22 cellular contexts compared by ENCODE assay signal in the genomic region with DNA sequence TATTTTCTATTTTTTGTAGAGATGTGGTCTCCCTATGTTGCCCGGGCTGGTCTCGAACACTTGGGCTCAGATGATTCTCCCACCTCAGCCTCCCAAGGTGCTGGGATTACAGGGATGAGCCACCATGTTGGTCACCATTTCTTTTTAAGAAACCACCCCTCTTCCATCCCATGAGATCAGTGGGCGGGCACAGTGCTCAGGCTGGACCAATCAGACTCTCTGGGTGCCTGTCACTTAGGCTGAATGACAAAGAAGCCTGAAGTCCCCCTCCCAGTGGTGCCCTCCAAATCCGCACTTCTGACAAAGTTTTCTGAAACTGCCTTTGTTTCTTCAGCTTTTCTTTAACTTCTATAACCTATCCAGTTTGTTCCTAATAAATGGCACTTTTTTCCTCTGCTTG. TPM values are rescaled to one million over a fixed set of nuclear protein-coding genes. Genes with fewer than 3 reads are reported as not detected.
A peak's percentile ranks its signal among the peaks of the same experiment; 100 is the strongest.
DNase-seq lines count a peak whose midpoint lies in the region; ATAC-seq and TF ChIP-seq lines count a peak whose summit lies in the region.
"Had no signal": no experiment of that assay in that cellular context is flagged by ENCODE, and none has a peak within 500 bp of the region (broad histone marks: within the 10 kb centered on the region; RNA-seq: fewer than 3 reads in every experiment).

No MANE protein-coding gene starts in this region.

- BruUV-seq in PC-3 (replicated peaks; lab: Mats Ljungman, UMichigan): no TSS peak

- no peaks in the 10 kb centered on the region for H3K79me2 ChIP-seq in PC-3 (ENCODE audit: low read length)

- H3K36me3 ChIP-seq in H7 (replicated peaks; ENCODE audit: control insufficient read depth, insufficient read depth, low read length): no peaks in the 10 kb centered on the region
- no peaks in the 10 kb centered on the region for H3K36me3 ChIP-seq in PC-3 (ENCODE audit: low read depth, low read length)
- no peaks in the 10 kb centered on the region for H3K36me3 ChIP-seq in esophagus squamous epithelium
- no peaks in the 10 kb centered on the region for H3K36me3 ChIP-seq in testis (ENCODE audit: low read depth, missing control alignments)
- H3K36me3 ChIP-seq: colonic mucosa, ovary, Peyer's patch had no signal

- H3K4me2 ChIP-seq in PC-3 (ENCODE audit: low read length): peak overlapping the region; percentile 42

- WGBS in esophagus squamous epithelium, 2 donors: 80 to 91% methylated on average over 4 of the region's 4 CpGs
- WGBS in testis, 2 donors: 98% methylated on average over 4 of the region's 4 CpGs

- DNase-seq in H7 (peak; percentile 79), PC-3 (no peak), esophagus squamous epithelium (lab: John Stamatoyannopoulos, UW) (no peak), testis (peak; percentile 26), NCI-H345 treated with DMSO at 0.1 percent for 48 hours (lab: John Stamatoyannopoulos, UW; ENCODE audit: unreplicated experiment) (no peak)
- no peak for DNase-seq in stimulated activated CD4-positive, alpha-beta T cell treated with anti-CD3 and anti-CD28 coated beads, Interleukin-1b, Interleukin-23, amount 100 ng/mL, for 48 hours
- DNase-seq: activated CD4-positive, alpha-beta memory T cell treated with anti-CD3 and anti-CD28 coated beads for 36 hours; activated CD4-positive, CD25-positive, alpha-beta regulatory T cell; activated naive CD4-positive, alpha-beta T cell treated with Interleukin-2 at 50 U/mL for 16 hours; activated T-cell treated with anti-CD3 and anti-CD28 coated beads for 4 hours; CD8-positive, alpha-beta memory T cell; colonic mucosa; glutamatergic neuron; natural killer cell; NCI-H1105; NCI-H2029 treated with DMSO at 0.1 percent for 48 hours; NK-92 treated with Interleukin-12 subunit alpha and Interleukin-12 subunit beta, amount 100 ng/mL, for 24 hours; ovary; right cardiac atrium; T-helper 9 cell had no signal

- H3F3A ChIP-seq in PC-3 (ENCODE audit: low read length, unreplicated experiment): no peaks in the 10 kb centered on the region

- TF ChIP-seq CTCF in PC-3 (conservative IDR thresholded peaks at IDR 0.05; ENCODE audit: low read depth, low read length) (no peak), esophagus squamous epithelium (IDR thresholded peaks at IDR 0.05) (no peak), testis (IDR thresholded peaks at IDR 0.05) (no peak)

- no peak overlapping the region for H2AFZ ChIP-seq in PC-3 (ENCODE audit: low read length)

- TF ChIP-seq POLR2A in esophagus squamous epithelium (IDR thresholded peaks at IDR 0.05): no peak
- TF ChIP-seq POLR2A in testis (IDR thresholded peaks at IDR 0.05): no peak

- CTCF ChIA-PET in PC-3 (lab: Charles Lee): no interaction called here

- H3K9me3 ChIP-seq in PC-3 (ENCODE audit: low read length) (peaks cover 8% of the 10 kb centered on the region; the same call in 1 of the 2 replicates), esophagus squamous epithelium (peaks cover 0 to 12% (median 9%) of the 10 kb centered on the region in 3 donors), testis (no peaks in the 10 kb centered on the region)
- H3K9me3 ChIP-seq: colonic mucosa, ovary, Peyer's patch had no signal

- no peaks in the 10 kb centered on the region for H3K9me2 ChIP-seq in PC-3 (replicated peaks; ENCODE audit: low read length)

- peak overlapping the region; percentile 89 for H3K27ac ChIP-seq in PC-3 (ENCODE audit: low read length)
- peak overlapping the region; percentile 57 to 93 (median 82) for H3K27ac ChIP-seq in esophagus squamous epithelium
- no peak overlapping the region for H3K27ac ChIP-seq in testis
- H3K27ac ChIP-seq: colonic mucosa, ovary, Peyer's patch had no signal

- no peak for ATAC-seq in PC-3
- no peak for ATAC-seq in HG03139 (IDR thresholded peaks at IDR 0.05; ENCODE audit: unreplicated experiment)
- ATAC-seq: natural killer cell, right cardiac atrium had no signal

- no peaks in the 10 kb centered on the region for H3K27me3 ChIP-seq in H7 (ENCODE audit: control insufficient read depth, insufficient read depth, low read length)
- no peaks in the 10 kb centered on the region for H3K27me3 ChIP-seq in PC-3 (ENCODE audit: low read length)
- H3K27me3 ChIP-seq in esophagus squamous epithelium: no peaks in the 10 kb centered on the region
- H3K27me3 ChIP-seq in testis: no peaks in the 10 kb centered on the region
- H3K27me3 ChIP-seq: colonic mucosa, ovary, Peyer's patch had no signal

- H3K4me3 ChIP-seq in H7 (ENCODE audit: insufficient read depth, low read depth, low read length): no peak overlapping the region
- H3K4me3 ChIP-seq in PC-3 (ENCODE audit: low read length): no peak overlapping the region
- H3K4me3 ChIP-seq in esophagus squamous epithelium: no peak overlapping the region
- no peak overlapping the region for H3K4me3 ChIP-seq in testis
- H3K4me3 ChIP-seq: colonic mucosa, ovary, Peyer's patch had no signal

- no peaks in the 10 kb centered on the region for H4K20me1 ChIP-seq in PC-3 (ENCODE audit: low read length)

- H3K4me1 ChIP-seq in PC-3 (ENCODE audit: insufficient read depth, low read length) (peaks cover 21% of the 10 kb centered on the region), esophagus squamous epithelium (peaks cover 2 to 53% (median 10%) of the 10 kb centered on the region in 3 donors), testis (peaks cover 2% of the 10 kb centered on the region)
- H3K4me1 ChIP-seq: colonic mucosa, Peyer's patch had no signal

- POLR2A ChIA-PET in PC-3 (lab: Charles Lee; ENCODE audit: unreplicated experiment): interaction anchor here (0.6 to 1.0 kb wide), 2 partner anchors 62 to 68 kb away, joined by 3 to 7 read pairs; no protein-coding TSS in a partner anchor

- intact Hi-C loops in PC-3 (cut with micrococcal nuclease): no loop called here
- intact Hi-C loops in esophagus squamous epithelium (cut with DNase I): no loop called here
- intact Hi-C loops in testis (cut with DNase I; ENCODE audit: low total_unique reads): no loop called here

- peak overlapping the region; percentile 41 for H3K9ac ChIP-seq in PC-3 (ENCODE audit: low read length)

RNA-seq across cellular contexts. Expression of gene CALM1, which starts 48.2 kb away (rescaled TPM):
- total RNA-seq in H7 (2014; rRNA removed; shearing (Covaris generic)): 410 and 535 TPM in 2 replicates
- total RNA-seq in PC-3 (2014; rRNA removed) (594 and 1,162 TPM in 2 replicates), esophagus squamous epithelium (100 to 1,000 TPM; 329 to 554 (median 426) TPM), testis (100 to 1,000 TPM; 428 to 526 TPM)
- polyA plus RNA-seq in testis (ENCODE audit: insufficient read depth, low read depth, low replicate concordance): 379 TPM

Comparison
In these comparisons a context has a peak if more than half of its experiments do, and no peak if none do; other contexts are left out.
1. DNase-seq: peak in H7 (single experiment) and testis (single experiment); none in PC-3 (single experiment), esophagus squamous epithelium (single experiment), NCI-H345 treated with DMSO at 0.1 percent for 48 hours (single experiment) and stimulated activated CD4-positive, alpha-beta T cell treated with anti-CD3 and anti-CD28 coated beads, Interleukin-1b, Interleukin-23, amount 100 ng/mL, for 48 hours (single experiment).
2. H3K27ac ChIP-seq: peak in PC-3 (single experiment) and esophagus squamous epithelium (4 of 4); none in testis (0 of 2).